Comparison of ENCODE assay signal across 15 cellular contexts in genomic region chr12:110548678-110549077, GRCh38. TPM values are rescaled to one million over a fixed set of nuclear protein-coding genes. Genes with fewer than 3 reads are reported as not detected.
A peak's percentile ranks its signal among the peaks of the same experiment; 100 is the strongest.
DNase-seq lines count a peak whose midpoint lies in the region; ATAC-seq and TF ChIP-seq lines count a peak whose summit lies in the region.
"Had no signal": no experiment of that assay in that cellular context is flagged by ENCODE, and none has a peak within 500 bp of the region (broad histone marks: within the 10 kb centered on the region; RNA-seq: fewer than 3 reads in every experiment).

No MANE protein-coding gene starts in this region.

- H3K4me1 Mint-ChIP-seq in activated naive CD8-positive, alpha-beta T cell treated with anti-CD3 and anti-CD28 coated beads, Interleukin-2, amount 50 U/mL, for 24 hours, result peaks cover 42% of the 10 kb centered on the region
- peaks cover 40% of the 10 kb centered on the region for H3K4me1 Mint-ChIP-seq in stimulated activated effector memory CD8-positive, alpha-beta T cell treated with anti-CD3 and anti-CD28 coated beads, Interleukin-12 subunit alpha, Interleukin-12 subunit beta, amount 100 ng/mL, for 72 hours

- H3K27ac Mint-ChIP-seq in activated naive CD8-positive, alpha-beta T cell treated with anti-CD3 and anti-CD28 coated beads, Interleukin-2, amount 50 U/mL, for 24 hours, result peak overlapping the region; percentile 55
- H3K27ac Mint-ChIP-seq in stimulated activated effector memory CD8-positive, alpha-beta T cell treated with anti-CD3 and anti-CD28 coated beads, Interleukin-12 subunit alpha, Interleukin-12 subunit beta, amount 100 ng/mL, for 72 hours, result peak overlapping the region; percentile 23
- H3K27ac Mint-ChIP-seq: activated T-helper 2 cell treated with anti-CD3 and anti-CD28 coated beads, Interferon-gamma antibody, Interleukin-2, Interleukin-4, amounts not matched to agents 10 μg/mL and 5 μg/mL and 100 μg/mL, durations not matched to agents 14 hours and 24 hours and 36 hours had no signal

- peak overlapping the region in 11 of 12 donors; percentile 12 to 90 (median 65) for H3K27ac ChIP-seq in heart left ventricle
- H3K27ac ChIP-seq: pancreas had no signal

- intact Hi-C loops in heart left ventricle (cut with DNase I), result loop anchor here in 3 of 10 donors (5.0 kb wide), 1 partner anchor 34 kb away; the partner anchor contains the start of gene PPTC7 (in 3 of the 3)

- no peaks in the 10 kb centered on the region for H3K9me3 ChIP-seq in heart left ventricle
- H3K9me3 ChIP-seq: pancreas, transverse colon had no signal

- H3K36me3 Mint-ChIP-seq in activated naive CD8-positive, alpha-beta T cell treated with anti-CD3 and anti-CD28 coated beads, Interleukin-2, amount 50 U/mL, for 24 hours (ENCODE audit: low read depth), result peaks cover 48% of the 10 kb centered on the region
- H3K36me3 Mint-ChIP-seq in stimulated activated effector memory CD8-positive, alpha-beta T cell treated with anti-CD3 and anti-CD28 coated beads, Interleukin-12 subunit alpha, Interleukin-12 subunit beta, amount 100 ng/mL, for 72 hours, result peaks cover 85% of the 10 kb centered on the region

- no peaks in the 10 kb centered on the region for H3K27me3 Mint-ChIP-seq in activated naive CD8-positive, alpha-beta T cell treated with anti-CD3 and anti-CD28 coated beads, Interleukin-2, amount 50 U/mL, for 24 hours

- no peaks in the 10 kb centered on the region for H3K27me3 ChIP-seq in heart left ventricle
- H3K27me3 ChIP-seq: pancreas, transverse colon had no signal

- H3K4me3 Mint-ChIP-seq in activated naive CD8-positive, alpha-beta T cell treated with anti-CD3 and anti-CD28 coated beads, Interleukin-2, amount 50 U/mL, for 24 hours, result no peak overlapping the region
- no peak overlapping the region for H3K4me3 Mint-ChIP-seq in stimulated activated effector memory CD8-positive, alpha-beta T cell treated with anti-CD3 and anti-CD28 coated beads, Interleukin-12 subunit alpha, Interleukin-12 subunit beta, amount 100 ng/mL, for 72 hours

- H3K4me1 ChIP-seq in heart left ventricle, result peaks cover 6 to 70% (median 28%) of the 10 kb centered on the region in 12 donors

- WGBS in heart left ventricle, 4 donors, result 54 to 65% (median 60%) methylated on average over 7 of the region's 7 CpGs

- no peak for ATAC-seq in activated naive CD8-positive, alpha-beta T cell treated with anti-CD3 and anti-CD28 coated beads, Interleukin-2, amount 50 U/mL, for 24 hours
- ATAC-seq in heart left ventricle (peak; percentile 15 to 51 (median 36)), GM18519 (IDR thresholded peaks at IDR 0.05; ENCODE audit: low FRiP score, unreplicated experiment) (no peak)
- ATAC-seq in stimulated activated effector memory CD8-positive, alpha-beta T cell treated with anti-CD3 and anti-CD28 coated beads, Interleukin-12 subunit alpha, Interleukin-12 subunit beta, amount 100 ng/mL, for 72 hours, result peak; percentile 48
- ATAC-seq: pancreas had no signal

- TF ChIP-seq CTCF in heart left ventricle (IDR thresholded peaks at IDR 0.05), result no peak

- no peak for TF ChIP-seq POLR2A in heart left ventricle (IDR thresholded peaks at IDR 0.05)

- DNase-seq in HCEC 1CT (peak; percentile 83), heart left ventricle (peak in 1 of 5 donors; percentile 42), DMS79 treated with DMSO at 0.1 percent for 48 hours (lab: John Stamatoyannopoulos, UW) (no peak), NCI-H510A treated with DMSO at 0.1 percent for 48 hours (lab: John Stamatoyannopoulos, UW) (no peak)
- DNase-seq in activated naive CD8-positive, alpha-beta T cell treated with anti-CD3 and anti-CD28 coated beads, Interleukin-2, amount 50 U/mL, for 24 hours, result no peak
- DNase-seq in stimulated activated effector memory CD8-positive, alpha-beta T cell treated with anti-CD3 and anti-CD28 coated beads, Interleukin-12 subunit alpha, Interleukin-12 subunit beta, amount 100 ng/mL, for 72 hours (ENCODE audit: low spot score in 2 of 2), result no peak
- DNase-seq: activated CD4-positive, alpha-beta T cell treated with anti-CD3 and anti-CD28 coated beads, Interleukin-2, amount 50 U/mL, for 1 hour; GDM1; midbrain; NCI-H2029 treated with DMSO at 0.1 percent for 48 hours; NCI-H774; pancreas; transverse colon had no signal

- H3K36me3 ChIP-seq in heart left ventricle, result peaks cover 0 to 38% (median 23%) of the 10 kb centered on the region in 9 donors
- H3K36me3 ChIP-seq: transverse colon had no signal

- peak overlapping the region in 2 of 12 donors; percentile 6 to 10 for H3K4me3 ChIP-seq in heart left ventricle
- H3K4me3 ChIP-seq: pancreas, transverse colon had no signal

- H3K9me3 Mint-ChIP-seq in activated naive CD8-positive, alpha-beta T cell treated with anti-CD3 and anti-CD28 coated beads, Interleukin-2, amount 50 U/mL, for 24 hours, result no peaks in the 10 kb centered on the region
- H3K9me3 Mint-ChIP-seq in stimulated activated effector memory CD8-positive, alpha-beta T cell treated with anti-CD3 and anti-CD28 coated beads, Interleukin-12 subunit alpha, Interleukin-12 subunit beta, amount 100 ng/mL, for 72 hours, result no peaks in the 10 kb centered on the region
- H3K9me3 Mint-ChIP-seq: activated T-helper 2 cell treated with anti-CD3 and anti-CD28 coated beads, Interferon-gamma antibody, Interleukin-2, Interleukin-4, amounts not matched to agents 10 μg/mL and 5 μg/mL and 100 μg/mL, durations not matched to agents 14 hours and 24 hours and 36 hours had no signal

RNA-seq across cellular contexts. Expression of gene PPTC7, which starts 34.4 kb away (rescaled TPM):
- 100 to 1,000 TPM in 1 of 9 donors, 10 to 100 TPM in 8; 47.5 to 113 (median 72.7) TPM for total RNA-seq in heart left ventricle
- polyA plus RNA-seq in heart left ventricle, result 10 to 100 TPM; 26.6 to 53.1 TPM

RNA-seq across cellular contexts. Expression of gene RAD9B, which starts 46.5 kb away (rescaled TPM):
- 1 to 10 TPM in 5 of 9 donors, under 1 TPM in 2, not detected in 2; 0.67 to 4.8 (median 2.4) TPM for total RNA-seq in heart left ventricle
- 10 to 100 TPM in 1 of 2 donors, under 1 TPM in 1; 0.34 to 12.0 TPM for polyA plus RNA-seq in heart left ventricle

RNA-seq across cellular contexts. Expression of gene VPS29, which starts 46.8 kb away (rescaled TPM):
- total RNA-seq in heart left ventricle, result 100 to 1,000 TPM in 3 of 9 donors, 10 to 100 TPM in 6; 66.7 to 149 (median 89.5) TPM
- polyA plus RNA-seq in heart left ventricle, result 100 to 1,000 TPM; 107 to 191 TPM

Comparison
In these comparisons a context has a peak if more than half of its experiments do, and no peak if none do; other contexts are left out.
1. ATAC-seq: peak in heart left ventricle (4 of 4) and stimulated activated effector memory CD8-positive, alpha-beta T cell treated with anti-CD3 and anti-CD28 coated beads, Interleukin-12 subunit alpha, Interleukin-12 subunit beta, amount 100 ng/mL, for 72 hours (single experiment); none in activated naive CD8-positive, alpha-beta T cell treated with anti-CD3 and anti-CD28 coated beads, Interleukin-2, amount 50 U/mL, for 24 hours (single experiment) and GM18519 (single experiment).